8 cellular contexts compared by ENCODE assay signal in genomic region chr20:1893721-1894470, GRCh38. TPM values are rescaled to one million over a fixed set of nuclear protein-coding genes. Genes with fewer than 3 reads are reported as not detected.
A peak's percentile ranks its signal among the peaks of the same experiment; 100 is the strongest.
DNase-seq lines count a peak whose midpoint lies in the region; ATAC-seq and TF ChIP-seq lines count a peak whose summit lies in the region.

No MANE protein-coding gene starts in this region.

- H3K27ac ChIP-seq in CD4-positive, alpha-beta memory T cell (ENCODE audit: low read depth, low read length): no peak overlapping the region
- H3K27ac ChIP-seq in Panc1 (ENCODE audit: low read length): no peak overlapping the region

- CTCF ChIA-PET in CD4-positive, alpha-beta memory T cell (lab: Charles Lee; ENCODE audit: partially characterized antibody): no interaction called here
- CTCF ChIA-PET in Panc1 (lab: Charles Lee): no interaction called here

- no peaks in the 10 kb centered on the region for H3K9me3 ChIP-seq in CD4-positive, alpha-beta memory T cell (ENCODE audit: control insufficient read depth in 1 of 2, low read length in 2 of 2)
- H3K9me3 ChIP-seq in Panc1 (ENCODE audit: control insufficient read depth, insufficient read depth, low read depth, low read length): no peaks in the 10 kb centered on the region
- no peaks in the 10 kb centered on the region for H3K9me3 ChIP-seq in neuron (ENCODE audit: low read length)

- peaks cover 27 to 52% of the 10 kb centered on the region in 2 donors for H3K27me3 Mint-ChIP-seq in CD4-positive, alpha-beta memory T cell

- no peak overlapping the region for H2AFZ ChIP-seq in neuron (ENCODE audit: low read depth, low read length)

- in situ Hi-C loops in Panc1 (cut with HindIII; ENCODE audit: low pct_unique_long_range_greater_than_20kb, low sequenced_read_pairs): no loop called here

- H3K4me1 ChIP-seq in CD4-positive, alpha-beta memory T cell (ENCODE audit: insufficient read depth, low read length): peaks cover 5% of the 10 kb centered on the region
- no peaks in the 10 kb centered on the region for H3K4me1 ChIP-seq in Panc1 (ENCODE audit: control insufficient read depth, insufficient read depth, low read length)
- peaks cover 12% of the 10 kb centered on the region for H3K4me1 ChIP-seq in neuron (ENCODE audit: insufficient read depth, low read length)

- no peaks in the 10 kb centered on the region for H3K36me3 ChIP-seq in CD4-positive, alpha-beta memory T cell (ENCODE audit: insufficient read depth, low read length)
- H3K36me3 ChIP-seq in Panc1 (ENCODE audit: control insufficient read depth, insufficient read depth, low read length) (no peaks in the 10 kb centered on the region), neuron (ENCODE audit: insufficient read depth, low read length) (no peaks in the 10 kb centered on the region)

- H3K27me3 ChIP-seq in CD4-positive, alpha-beta memory T cell (ENCODE audit: insufficient read depth, low read length): peaks cover 6% of the 10 kb centered on the region
- H3K27me3 ChIP-seq in Panc1 (ENCODE audit: control insufficient read depth, insufficient read depth, low read length) (peaks cover 2% of the 10 kb centered on the region; the same call in 1 of the 2 replicates), neuron (ENCODE audit: insufficient read depth, low read length) (peaks cover 25% of the 10 kb centered on the region)

- no TSS peak for BruUV-seq in Panc1 (replicated peaks; lab: Mats Ljungman, UMichigan)

- DNase-seq in CD4-positive, alpha-beta memory T cell: no peak
- DNase-seq in Panc1 (ENCODE audit: low read depth, low spot score): no peak
- peak; percentile 61 for DNase-seq in fibroblast of mammary gland (ENCODE audit: low read depth)
- DNase-seq in H4 (ENCODE audit: low spot score): no peak

- no peak overlapping the region for H3K4me3 ChIP-seq in CD4-positive, alpha-beta memory T cell (ENCODE audit: low read length in 2 of 2)
- H3K4me3 ChIP-seq in Panc1 (ENCODE audit: low read depth in 2 of 2, low read length in 2 of 2) (peak overlapping the region; percentile 45 to 50), fibroblast of mammary gland (ENCODE audit: control insufficient read depth, low read depth, low read length) (peak overlapping the region; percentile 53), neuron (ENCODE audit: low read length) (peak overlapping the region; percentile 58)

- H3K4me3 Mint-ChIP-seq in CD4-positive, alpha-beta memory T cell: peak overlapping the region in 5 of 8 donors; percentile 23 to 55 (median 49)

- H3K9me3 Mint-ChIP-seq in CD4-positive, alpha-beta memory T cell: no peaks in the 10 kb centered on the region

- ATAC-seq in Panc1 (no peak), GM18858 (IDR thresholded peaks at IDR 0.05; ENCODE audit: unreplicated experiment) (no peak), GM19397 (IDR thresholded peaks at IDR 0.05; ENCODE audit: unreplicated experiment) (no peak), GM19452 (IDR thresholded peaks at IDR 0.05; ENCODE audit: unreplicated experiment) (no peak)

- no peaks in the 10 kb centered on the region for H3K36me3 Mint-ChIP-seq in CD4-positive, alpha-beta memory T cell

- POLR2A ChIA-PET in CD4-positive, alpha-beta memory T cell (lab: Charles Lee; ENCODE audit: partially characterized antibody): no interaction called here
- POLR2A ChIA-PET in Panc1 (lab: Charles Lee): no interaction called here

- no peak overlapping the region for H3K27ac Mint-ChIP-seq in CD4-positive, alpha-beta memory T cell

- peaks cover 0 to 10% (median 0%) of the 10 kb centered on the region in 4 donors for H3K4me1 Mint-ChIP-seq in CD4-positive, alpha-beta memory T cell

- TF ChIP-seq CTCF in Panc1 (IDR thresholded peaks at IDR 0.05) (no peak), fibroblast of mammary gland (conservative IDR thresholded peaks at IDR 0.05; ENCODE audit: control insufficient read depth, insufficient read depth, low read depth, low read length) (no peak)

- intact Hi-C loops in CD4-positive, alpha-beta memory T cell (cut with micrococcal nuclease): no loop called here
- intact Hi-C loops in Panc1 (cut with micrococcal nuclease; ENCODE audit: unreplicated experiment): no loop called here

RNA-seq across cellular contexts. Expression of gene SIRPA, which starts 1.3 kb away (rescaled TPM):
- total RNA-seq in CD4-positive, alpha-beta memory T cell: 1 to 10 TPM; 1.8 to 2.4 TPM
- not detected for polyA plus RNA-seq in CD4-positive, alpha-beta memory T cell
- total RNA-seq in Panc1 (2021; ENCODE audit: unreplicated experiment): 2.4 TPM
- polyA plus RNA-seq in Panc1 (2012; ENCODE audit: insufficient read length): 1.9 TPM
- total RNA-seq in H4 (2014; rRNA removed; shearing (Covaris generic)): 6.8 and 10.6 TPM in 2 replicates

Comparison
In these comparisons a context has a peak if more than half of its experiments do, and no peak if none do; other contexts are left out.
1. H3K4me3 ChIP-seq: peak in Panc1 (2 of 2), fibroblast of mammary gland (single experiment) and neuron (single experiment); none in CD4-positive, alpha-beta memory T cell (0 of 2).